ENCODE assay signal across 10 cellular contexts in genomic region chr11:975824-976223, GRCh38. TPM values are rescaled to one million over a fixed set of nuclear protein-coding genes. Genes with fewer than 3 reads are reported as not detected.
A peak's percentile ranks its signal among the peaks of the same experiment; 100 is the strongest.
DNase-seq lines count a peak whose midpoint lies in the region; ATAC-seq and TF ChIP-seq lines count a peak whose summit lies in the region.
"Had no signal": no experiment of that assay in that cellular context is flagged by ENCODE, and none has a peak within 500 bp of the region (broad histone marks: within the 10 kb centered on the region; RNA-seq: fewer than 3 reads in every experiment).

No MANE protein-coding gene starts in this region.

- ATAC-seq in GM21526 (IDR thresholded peaks at IDR 0.05; ENCODE audit: low FRiP score, unreplicated experiment), result no peak
- no peak for ATAC-seq in naive thymus-derived CD4-positive, alpha-beta T cell

- H3K9me3 ChIP-seq in naive thymus-derived CD4-positive, alpha-beta T cell (ENCODE audit: control insufficient read depth in 2 of 3, low read length in 3 of 3), result no peaks in the 10 kb centered on the region
- H3K9me3 ChIP-seq: pancreas had no signal

- no peak overlapping the region for H3K4me3 Mint-ChIP-seq in activated naive CD4-positive, alpha-beta T cell treated with anti-CD3 and anti-CD28 coated beads, Interleukin-2, amount 10 ng/mL, durations not matched to agents 7 days and 5 days
- H3K4me3 Mint-ChIP-seq in type B pancreatic cell, result no peak overlapping the region
- no peak overlapping the region for H3K4me3 Mint-ChIP-seq in naive thymus-derived CD4-positive, alpha-beta T cell

- H3K27me3 ChIP-seq in naive thymus-derived CD4-positive, alpha-beta T cell (ENCODE audit: control insufficient read depth in 2 of 2, insufficient read depth in 2 of 2, low read length in 2 of 2), result no peaks in the 10 kb centered on the region
- H3K27me3 ChIP-seq: pancreas had no signal

- peak; percentile 53 for TF ChIP-seq CTCF in type B pancreatic cell (conservative IDR thresholded peaks at IDR 0.05)
- no peak for TF ChIP-seq CTCF in GM13976 (IDR thresholded peaks at IDR 0.05; ENCODE audit: borderline replicate concordance, control extremely low read depth, extremely low read depth, insufficient read depth, missing control alignments)

- no peaks in the 10 kb centered on the region for H3K27me3 Mint-ChIP-seq in activated naive CD4-positive, alpha-beta T cell treated with anti-CD3 and anti-CD28 coated beads, Interleukin-2, amount 10 ng/mL, durations not matched to agents 7 days and 5 days
- no peaks in the 10 kb centered on the region for H3K27me3 Mint-ChIP-seq in type B pancreatic cell
- no peaks in the 10 kb centered on the region for H3K27me3 Mint-ChIP-seq in naive thymus-derived CD4-positive, alpha-beta T cell

- peaks cover 24% of the 10 kb centered on the region for H3K4me1 Mint-ChIP-seq in activated naive CD4-positive, alpha-beta T cell treated with anti-CD3 and anti-CD28 coated beads, Interleukin-2, amount 10 ng/mL, durations not matched to agents 7 days and 5 days
- peaks cover 9% of the 10 kb centered on the region for H3K4me1 Mint-ChIP-seq in type B pancreatic cell (ENCODE audit: unreplicated experiment)
- H3K4me1 Mint-ChIP-seq in naive thymus-derived CD4-positive, alpha-beta T cell, result peaks cover 9 to 26% (median 16%) of the 10 kb centered on the region in 7 donors

- peaks cover 0 to 83% (median 13%) of the 10 kb centered on the region in 3 experiments for H3K36me3 ChIP-seq in naive thymus-derived CD4-positive, alpha-beta T cell (ENCODE audit: control insufficient read depth in 2 of 3, insufficient read depth in 3 of 3, low read length in 3 of 3)

- H3K4me1 ChIP-seq in naive thymus-derived CD4-positive, alpha-beta T cell (ENCODE audit: control insufficient read depth in 2 of 2, insufficient read depth in 2 of 2, low read length in 2 of 2), result peaks cover 0 to 2% of the 10 kb centered on the region in 2 donors
- H3K4me1 ChIP-seq: pancreas had no signal

- H3K27ac Mint-ChIP-seq in activated naive CD4-positive, alpha-beta T cell treated with anti-CD3 and anti-CD28 coated beads, Interleukin-2, amount 10 ng/mL, durations not matched to agents 7 days and 5 days, result no peak overlapping the region
- H3K27ac Mint-ChIP-seq in type B pancreatic cell, result no peak overlapping the region
- H3K27ac Mint-ChIP-seq in naive thymus-derived CD4-positive, alpha-beta T cell, result peak overlapping the region in 4 of 9 donors; percentile 2 to 34 (median 8)

- no peaks in the 10 kb centered on the region for H3K9me3 Mint-ChIP-seq in activated naive CD4-positive, alpha-beta T cell treated with anti-CD3 and anti-CD28 coated beads, Interleukin-2, amount 10 ng/mL, durations not matched to agents 7 days and 5 days
- no peaks in the 10 kb centered on the region for H3K9me3 Mint-ChIP-seq in type B pancreatic cell
- H3K9me3 Mint-ChIP-seq in naive thymus-derived CD4-positive, alpha-beta T cell, result no peaks in the 10 kb centered on the region

- H3K4me3 ChIP-seq in naive thymus-derived CD4-positive, alpha-beta T cell (ENCODE audit: low read length), result no peak overlapping the region
- H3K4me3 ChIP-seq: pancreas had no signal

- CTCF ChIA-PET in activated naive CD4-positive, alpha-beta T cell treated with anti-CD3 and anti-CD28 coated beads, Interleukin-2, amount 10 ng/mL, durations not matched to agents 7 days and 5 days (lab: Charles Lee), result no interaction called here
- CTCF ChIA-PET in naive thymus-derived CD4-positive, alpha-beta T cell (lab: Charles Lee), result no interaction called here

- H3K27ac ChIP-seq in naive thymus-derived CD4-positive, alpha-beta T cell (ENCODE audit: low read depth, low read length), result no peak overlapping the region
- H3K27ac ChIP-seq: pancreas had no signal

- intact Hi-C loops in naive thymus-derived CD4-positive, alpha-beta T cell (cut with micrococcal nuclease), result no loop called here

- DNase-seq in activated naive CD4-positive, alpha-beta T cell treated with anti-CD3 and anti-CD28 coated beads, Interleukin-2, amount 10 ng/mL, durations not matched to agents 7 days and 5 days, result peak; percentile 52
- no peak for DNase-seq in activated naive CD4-positive, alpha-beta T cell treated with Interleukin-2 at 50 U/mL for 16 hours
- peak; percentile 72 for DNase-seq in SK-MEL-5 (ENCODE audit: low read depth, low spot score)
- peak; percentile 24 for DNase-seq in fibroblast of the conjunctiva (ENCODE audit: low read depth)
- no peak for DNase-seq in type B pancreatic cell (ENCODE audit: extremely low spot score, unreplicated experiment)
- no peak for DNase-seq in naive thymus-derived CD4-positive, alpha-beta T cell
- DNase-seq in GM13976 (ENCODE audit: low spot score), result no peak
- DNase-seq: NCI-H1092 had no signal

- POLR2A ChIA-PET in naive thymus-derived CD4-positive, alpha-beta T cell (lab: Charles Lee), result no interaction called here

- peaks cover 38% of the 10 kb centered on the region for H3K36me3 Mint-ChIP-seq in activated naive CD4-positive, alpha-beta T cell treated with anti-CD3 and anti-CD28 coated beads, Interleukin-2, amount 10 ng/mL, durations not matched to agents 7 days and 5 days
- peaks cover 25% of the 10 kb centered on the region for H3K36me3 Mint-ChIP-seq in type B pancreatic cell
- peaks cover 0 to 28% (median 3%) of the 10 kb centered on the region in 5 donors for H3K36me3 Mint-ChIP-seq in naive thymus-derived CD4-positive, alpha-beta T cell

- in situ Hi-C loops in SK-MEL-5 (cut with HindIII; ENCODE audit: low pct_unique_long_range_greater_than_20kb, low sequenced_read_pairs), result no loop called here
- in situ Hi-C loops in GM13976 (cut with MboI; ENCODE audit: low sequenced_read_pairs, unreplicated experiment), result no loop called here

RNA-seq across cellular contexts. Expression of gene AP2A2, which starts 50.2 kb away (rescaled TPM):
- total RNA-seq in SK-MEL-5 (2014; rRNA removed; shearing (Covaris generic)), result 14.6 and 16.2 TPM in 2 replicates
- polyA plus RNA-seq in SK-MEL-5 (2015; cell fraction: cytosol; rRNA removed), result 31.1 and 58.9 TPM in 2 replicates
- polyA plus RNA-seq in SK-MEL-5 (2015; cell fraction: nucleus; rRNA removed), result 94.3 and 150 TPM in 2 replicates
- 82.6 and 109 TPM in 2 replicates for total RNA-seq in type B pancreatic cell (ENCODE audit: low replicate concordance)
- 10 to 100 TPM; 70.1 to 93.3 (median 86.4) TPM for total RNA-seq in naive thymus-derived CD4-positive, alpha-beta T cell
- 10 to 100 TPM in 1 of 2 donors, 1 to 10 TPM in 1; 8.7 to 10.7 TPM for polyA plus RNA-seq in naive thymus-derived CD4-positive, alpha-beta T cell

Comparison
In these comparisons a context has a peak if more than half of its experiments do, and no peak if none do; other contexts are left out.
1. DNase-seq: peak in activated naive CD4-positive, alpha-beta T cell treated with anti-CD3 and anti-CD28 coated beads, Interleukin-2, amount 10 ng/mL, durations not matched to agents 7 days and 5 days (single experiment), SK-MEL-5 (single experiment) and fibroblast of the conjunctiva (single experiment); none in activated naive CD4-positive, alpha-beta T cell treated with Interleukin-2 at 50 U/mL for 16 hours (single experiment), type B pancreatic cell (single experiment), naive thymus-derived CD4-positive, alpha-beta T cell (0 of 9) and GM13976 (single experiment).